3 cellular contexts compared by ENCODE assay signal in the genomic region with DNA sequence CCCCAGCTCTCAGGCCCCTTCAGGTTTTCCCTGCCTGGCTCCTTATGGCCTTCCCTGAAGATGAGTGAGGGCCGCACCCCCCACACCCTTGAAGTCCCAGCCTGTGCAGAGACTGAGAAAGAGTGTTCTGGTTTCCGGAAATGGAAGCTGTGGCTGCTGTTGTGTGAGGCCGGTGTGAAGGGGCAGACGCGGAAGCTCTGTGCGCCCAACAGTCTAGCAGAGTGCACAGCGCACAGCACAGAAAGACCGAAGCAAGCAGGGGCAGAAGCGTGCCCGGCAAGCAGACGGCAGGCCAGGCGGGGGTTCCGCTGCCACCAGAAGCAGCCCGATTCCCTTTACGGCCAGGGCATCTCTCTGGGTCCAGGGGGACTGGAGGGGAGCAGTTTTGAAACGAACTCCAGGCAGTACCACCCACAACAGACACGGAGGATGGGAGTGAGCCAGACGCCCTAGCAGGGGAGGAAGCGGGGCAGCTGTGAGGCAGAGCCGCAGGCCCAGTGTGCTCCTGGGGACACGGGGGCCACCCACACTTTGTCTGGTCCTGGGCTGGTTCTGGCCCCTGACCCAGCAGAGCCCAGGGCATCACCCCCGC.
TF ChIP-seq lines count a peak whose summit lies in the region.

No MANE protein-coding gene starts in this region.

TF ChIP-seq in SK-N-SH treated with all-trans-retinoic acid at 6 μM for 48 hours, 23 proteins besides CTCF, POLR2A, EP300 and RAD21 (continues in another document):
- no peak for TF ChIP-seq CSDC2 (CRISPR knock-in tag; IDR thresholded peaks at IDR 0.05)
- TF ChIP-seq ZFP3 (CRISPR knock-in tag; IDR thresholded peaks at IDR 0.05): no peak
- TF ChIP-seq, protein P1, sequence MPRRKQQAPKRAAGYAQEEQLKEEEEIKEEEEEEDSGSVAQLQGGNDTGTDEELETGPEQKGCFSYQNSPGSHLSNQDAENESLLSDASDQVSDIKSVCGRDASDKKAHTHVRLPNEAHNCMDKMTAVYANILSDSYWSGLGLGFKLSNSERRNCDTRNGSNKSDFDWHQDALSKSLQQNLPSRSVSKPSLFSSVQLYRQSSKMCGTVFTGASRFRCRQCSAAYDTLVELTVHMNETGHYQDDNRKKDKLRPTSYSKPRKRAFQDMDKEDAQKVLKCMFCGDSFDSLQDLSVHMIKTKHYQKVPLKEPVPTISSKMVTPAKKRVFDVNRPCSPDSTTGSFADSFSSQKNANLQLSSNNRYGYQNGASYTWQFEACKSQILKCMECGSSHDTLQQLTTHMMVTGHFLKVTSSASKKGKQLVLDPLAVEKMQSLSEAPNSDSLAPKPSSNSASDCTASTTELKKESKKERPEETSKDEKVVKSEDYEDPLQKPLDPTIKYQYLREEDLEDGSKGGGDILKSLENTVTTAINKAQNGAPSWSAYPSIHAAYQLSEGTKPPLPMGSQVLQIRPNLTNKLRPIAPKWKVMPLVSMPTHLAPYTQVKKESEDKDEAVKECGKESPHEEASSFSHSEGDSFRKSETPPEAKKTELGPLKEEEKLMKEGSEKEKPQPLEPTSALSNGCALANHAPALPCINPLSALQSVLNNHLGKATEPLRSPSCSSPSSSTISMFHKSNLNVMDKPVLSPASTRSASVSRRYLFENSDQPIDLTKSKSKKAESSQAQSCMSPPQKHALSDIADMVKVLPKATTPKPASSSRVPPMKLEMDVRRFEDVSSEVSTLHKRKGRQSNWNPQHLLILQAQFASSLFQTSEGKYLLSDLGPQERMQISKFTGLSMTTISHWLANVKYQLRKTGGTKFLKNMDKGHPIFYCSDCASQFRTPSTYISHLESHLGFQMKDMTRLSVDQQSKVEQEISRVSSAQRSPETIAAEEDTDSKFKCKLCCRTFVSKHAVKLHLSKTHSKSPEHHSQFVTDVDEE (CRISPR knock-in tag; IDR thresholded peaks at IDR 0.05): no peak
- TF ChIP-seq, protein P2, sequence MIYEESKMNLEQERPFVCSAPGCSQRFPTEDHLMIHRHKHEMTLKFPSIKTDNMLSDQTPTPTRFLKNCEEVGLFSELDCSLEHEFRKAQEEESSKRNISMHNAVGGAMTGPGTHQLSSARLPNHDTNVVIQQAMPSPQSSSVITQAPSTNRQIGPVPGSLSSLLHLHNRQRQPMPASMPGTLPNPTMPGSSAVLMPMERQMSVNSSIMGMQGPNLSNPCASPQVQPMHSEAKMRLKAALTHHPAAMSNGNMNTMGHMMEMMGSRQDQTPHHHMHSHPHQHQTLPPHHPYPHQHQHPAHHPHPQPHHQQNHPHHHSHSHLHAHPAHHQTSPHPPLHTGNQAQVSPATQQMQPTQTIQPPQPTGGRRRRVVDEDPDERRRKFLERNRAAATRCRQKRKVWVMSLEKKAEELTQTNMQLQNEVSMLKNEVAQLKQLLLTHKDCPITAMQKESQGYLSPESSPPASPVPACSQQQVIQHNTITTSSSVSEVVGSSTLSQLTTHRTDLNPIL (CRISPR knock-in tag; IDR thresholded peaks at IDR 0.05; ENCODE audit: low read depth): no peak
- TF ChIP-seq POU6F1 (CRISPR knock-in tag; IDR thresholded peaks at IDR 0.05; ENCODE audit: borderline replicate concordance, low read depth): no peak

TF ChIP-seq in SK-N-SH, 30 proteins besides CTCF, POLR2A, EP300 and RAD21:
- no peak for TF ChIP-seq USF2 (IDR thresholded peaks at IDR 0.05; ENCODE audit: borderline replicate concordance, low read depth, low read length)
- TF ChIP-seq, protein P3, sequence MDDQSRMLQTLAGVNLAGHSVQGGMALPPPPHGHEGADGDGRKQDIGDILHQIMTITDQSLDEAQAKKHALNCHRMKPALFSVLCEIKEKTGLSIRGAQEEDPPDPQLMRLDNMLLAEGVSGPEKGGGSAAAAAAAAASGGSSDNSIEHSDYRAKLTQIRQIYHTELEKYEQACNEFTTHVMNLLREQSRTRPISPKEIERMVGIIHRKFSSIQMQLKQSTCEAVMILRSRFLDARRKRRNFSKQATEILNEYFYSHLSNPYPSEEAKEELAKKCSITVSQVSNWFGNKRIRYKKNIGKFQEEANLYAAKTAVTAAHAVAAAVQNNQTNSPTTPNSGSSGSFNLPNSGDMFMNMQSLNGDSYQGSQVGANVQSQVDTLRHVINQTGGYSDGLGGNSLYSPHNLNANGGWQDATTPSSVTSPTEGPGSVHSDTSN (IDR thresholded peaks at IDR 0.05): no peak
- TF ChIP-seq FOXM1 (IDR thresholded peaks at IDR 0.05; ENCODE audit: low read depth): no peak
- no peak for TF ChIP-seq POLR2AphosphoS5 (IDR thresholded peaks at IDR 0.05; ENCODE audit: low read depth, low read length)
- no peak for TF ChIP-seq SIN3A (IDR thresholded peaks at IDR 0.05; ENCODE audit: borderline replicate concordance, low read depth, low read length)
- no peak for TF ChIP-seq NFIC (IDR thresholded peaks at IDR 0.05; ENCODE audit: borderline replicate concordance)
- TF ChIP-seq CHD2 (IDR thresholded peaks at IDR 0.05; ENCODE audit: low read length, partially characterized antibody): no peak
- TF ChIP-seq, protein P4, sequence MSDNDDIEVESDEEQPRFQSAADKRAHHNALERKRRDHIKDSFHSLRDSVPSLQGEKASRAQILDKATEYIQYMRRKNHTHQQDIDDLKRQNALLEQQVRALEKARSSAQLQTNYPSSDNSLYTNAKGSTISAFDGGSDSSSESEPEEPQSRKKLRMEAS (IDR thresholded peaks at IDR 0.05; ENCODE audit: low read depth): no peak
- no peak for TF ChIP-seq MXI1 (IDR thresholded peaks at IDR 0.05; ENCODE audit: low read depth, low read length)
- TF ChIP-seq RXRA (IDR thresholded peaks at IDR 0.05; ENCODE audit: borderline replicate concordance, low read depth): no peak
- no peak for TF ChIP-seq NRF1 (IDR thresholded peaks at IDR 0.05; ENCODE audit: low read depth, low read length)

TF ChIP-seq in H1, 55 proteins besides CTCF, POLR2A, EP300 and RAD21:
- TF ChIP-seq RFX5 (IDR thresholded peaks at IDR 0.05; ENCODE audit: borderline replicate concordance, low read depth, low read length) (no peak), POLR2AphosphoS5 (IDR thresholded peaks at IDR 0.05; ENCODE audit: low read depth, low read length) (no peak), GABPA (IDR thresholded peaks at IDR 0.05; ENCODE audit: borderline replicate concordance, insufficient read depth, low read length) (no peak), SUZ12 (IDR thresholded peaks at IDR 0.05; ENCODE audit: low read length) (no peak), USF2 (IDR thresholded peaks at IDR 0.05; ENCODE audit: low read length) (no peak), HDAC2 (IDR thresholded peaks at IDR 0.05; ENCODE audit: borderline replicate concordance in 1 of 2, low read depth in 2 of 2, low read length in 2 of 2) (no peak), SRF (IDR thresholded peaks at IDR 0.05; ENCODE audit: low read depth, low read length) (no peak), PHF8 (conservative IDR thresholded peaks at IDR 0.05; ENCODE audit: low read depth, low read length) (no peak), ATF2 (IDR thresholded peaks at IDR 0.05; ENCODE audit: low read length) (no peak), KDM4A (IDR thresholded peaks at IDR 0.05; ENCODE audit: low read depth, low read length, severe bottlenecking) (no peak)
TF ChIP-seq in H1: peak in this region for 0.
